In genomic region chr17:28049071-28049470, GRCh38 we compare ENCODE assay signal across 25 cellular contexts. TPM values are rescaled to one million over a fixed set of nuclear protein-coding genes. Genes with fewer than 3 reads are reported as not detected.
DNase-seq lines count a peak whose midpoint lies in the region; ATAC-seq, FAIRE-seq and TF ChIP-seq lines count a peak whose summit lies in the region.
"Had no signal": no experiment of that assay in that cellular context is flagged by ENCODE, and none has a peak within 500 bp of the region (broad histone marks: within the 10 kb centered on the region; RNA-seq: fewer than 3 reads in every experiment).

No MANE protein-coding gene starts in this region.

- no peak for TF ChIP-seq EP300 in GM12878 (IDR thresholded peaks at IDR 0.05; ENCODE audit: borderline replicate concordance in 1 of 2, control insufficient read depth in 1 of 2, low read depth in 2 of 2, low read length in 2 of 2)

- ATAC-seq in GM23338, result no peak
- no peak; the same call in 1 of the 3 replicates for ATAC-seq in GM12878
- ATAC-seq: HCT116, Panc1 had no signal

- peak overlapping the region in 5 of 11 experiments; percentile 47 to 76 (median 61); a peak in 5 of 22 replicates for H3K27ac ChIP-seq in BLaER1 treated with 17β-estradiol and CSF1 and Interleukin-3, amounts not matched to agents 10 nM and 100 nM
- H3K27ac ChIP-seq in GM23338 (ENCODE audit: low read depth), result no peak overlapping the region
- no peak overlapping the region for H3K27ac ChIP-seq in GM12878 (ENCODE audit: control insufficient read depth, insufficient read depth)
- H3K27ac ChIP-seq in CD4-positive, alpha-beta memory T cell (ENCODE audit: low read depth, low read length), result no peak overlapping the region

- RAD21 ChIA-PET in GM12878 (lab: Charles Lee; ENCODE audit: unreplicated experiment), result no interaction called here

- H3K4me2 ChIP-seq in BLaER1 treated with 17β-estradiol and CSF1 and Interleukin-3, amounts not matched to agents 10 nM and 100 nM, result peak overlapping the region in 6 of 11 experiments; percentile 24 to 92 (median 86); a peak in 11 of 22 replicates
- H3K4me2 ChIP-seq in GM23338 (no peak overlapping the region), GM12878 (ENCODE audit: control insufficient read depth, insufficient read depth) (no peak overlapping the region)

- H3K27ac Mint-ChIP-seq in activated naive CD4-positive, alpha-beta T cell treated with anti-CD3 and anti-CD28 coated beads, Interleukin-2, amount 50 U/mL, for 24 hours, result no peak overlapping the region
- 0 out of 2 replicates have a peak overlapping the region, but pooled peaks have one; percentile 37 for H3K27ac Mint-ChIP-seq in GM23338
- no peak overlapping the region for H3K27ac Mint-ChIP-seq in CD4-positive, alpha-beta memory T cell
- H3K27ac Mint-ChIP-seq: CD8-positive, alpha-beta memory T cell had no signal

- no peaks in the 10 kb centered on the region for H3K27me3 Mint-ChIP-seq in activated naive CD4-positive, alpha-beta T cell treated with anti-CD3 and anti-CD28 coated beads, Interleukin-2, amount 50 U/mL, for 24 hours
- H3K27me3 Mint-ChIP-seq in GM23338 (ENCODE audit: insufficient read depth, low read depth, poor library complexity), result no peaks in the 10 kb centered on the region
- no peaks in the 10 kb centered on the region for H3K27me3 Mint-ChIP-seq in CD4-positive, alpha-beta memory T cell
- H3K27me3 Mint-ChIP-seq: CD8-positive, alpha-beta memory T cell had no signal

- in situ Hi-C loops in GM12878 (cut with MboI), result loop anchor here (10.0 kb wide), 1 partner anchor 504 kb away; no protein-coding TSS in a partner anchor
- in situ Hi-C loops in ACHN (cut with HindIII; ENCODE audit: low pct_ligation_motif_present, low pct_unique_long_range_greater_than_20kb, low sequenced_read_pairs), result no loop called here

- TF ChIP-seq CTCF in GM23338 (conservative IDR thresholded peaks at IDR 0.05; ENCODE audit: low read depth in 2 of 2), result no peak
- no peak for TF ChIP-seq CTCF in GM12878 (IDR thresholded peaks at IDR 0.05 in 2 of 3, conservative IDR thresholded peaks at IDR 0.05 in 1 of 3; ENCODE audit: control insufficient read depth in 2 of 3, extremely low read depth in 1 of 3, insufficient read depth in 1 of 3, low read depth in 3 of 3, low read length in 3 of 3)

- H3K36me3 ChIP-seq in BLaER1 treated with 17β-estradiol and CSF1 and Interleukin-3, amounts not matched to agents 10 nM and 100 nM, result peaks cover 0 to 19% (median 4%) of the 10 kb centered on the region in 11 experiments; a peak in 3 of 22 replicates
- H3K36me3 ChIP-seq in GM23338 (ENCODE audit: insufficient read depth) (no peaks in the 10 kb centered on the region), GM12878 (ENCODE audit: control insufficient read depth in 2 of 2, insufficient read depth in 2 of 2, low read length in 1 of 2) (no peaks in the 10 kb centered on the region)
- no peaks in the 10 kb centered on the region for H3K36me3 ChIP-seq in CD4-positive, alpha-beta memory T cell (ENCODE audit: insufficient read depth, low read length)

- peaks cover 82% of the 10 kb centered on the region for H3K4me1 Mint-ChIP-seq in activated naive CD4-positive, alpha-beta T cell treated with anti-CD3 and anti-CD28 coated beads, Interleukin-2, amount 50 U/mL, for 24 hours
- peaks cover 86% of the 10 kb centered on the region for H3K4me1 Mint-ChIP-seq in GM23338
- peaks cover 45 to 72% (median 55%) of the 10 kb centered on the region in 4 donors for H3K4me1 Mint-ChIP-seq in CD4-positive, alpha-beta memory T cell

- no peak for DNase-seq in activated naive CD4-positive, alpha-beta T cell (lab: John Stamatoyannopoulos, UW)
- DNase-seq in GM23338 (ENCODE audit: low spot score) (no peak), GM12878 (ENCODE audit: low read depth, low spot score) (no peak), ACHN (no peak), SKM-1 (lab: John Stamatoyannopoulos, UW; ENCODE audit: unreplicated experiment) (no peak)
- DNase-seq in CD4-positive, alpha-beta memory T cell, result no peak
- DNase-seq: C1 segment of cervical spinal cord; Calu3; CD8-positive, alpha-beta memory T cell; DMS153; KBM-7; MV-4-11; NCI-H1105 treated with DMSO at 0.1 percent for 48 hours; NCI-H2029 treated with DMSO at 0.1 percent for 48 hours; NCI-H2171; NCI-H345; NCI-H524; NCI-H774 had no signal

- CTCF ChIA-PET in GM12878 (lab: Yijun Ruan, JAX), result interaction anchor here (0.5 to 1.4 kb wide), 4 partner anchors 24 to 203 kb away, joined by 3 to 4 read pairs (median 3); no protein-coding TSS in a partner anchor
- CTCF ChIA-PET in CD4-positive, alpha-beta memory T cell (lab: Charles Lee; ENCODE audit: partially characterized antibody), result no interaction called here

- BruUV-seq in GM12878 (replicated peaks; lab: Mats Ljungman, UMichigan), result no TSS peak

- no peaks in the 10 kb centered on the region for H3F3A ChIP-seq in GM23338 (replicated peaks; ENCODE audit: low read depth)

- H3K79me2 ChIP-seq in GM23338 (replicated peaks; ENCODE audit: insufficient read depth) (peaks cover 100% of the 10 kb centered on the region), GM12878 (ENCODE audit: control insufficient read depth, insufficient read depth, low read length) (peaks cover 56% of the 10 kb centered on the region)

- peak overlapping the region; percentile 20 for H3K4me3 Mint-ChIP-seq in activated naive CD4-positive, alpha-beta T cell treated with anti-CD3 and anti-CD28 coated beads, Interleukin-2, amount 50 U/mL, for 24 hours
- no peak overlapping the region for H3K4me3 Mint-ChIP-seq in GM23338
- H3K4me3 Mint-ChIP-seq in CD4-positive, alpha-beta memory T cell, result no peak overlapping the region
- H3K4me3 Mint-ChIP-seq: CD8-positive, alpha-beta memory T cell had no signal

- H3K4me1 ChIP-seq in BLaER1 treated with 17β-estradiol and CSF1 and Interleukin-3, amounts not matched to agents 10 nM and 100 nM, result peaks cover 43 to 74% (median 64%) of the 10 kb centered on the region in 10 experiments
- H3K4me1 ChIP-seq in GM23338 (ENCODE audit: insufficient read depth) (peaks cover 93% of the 10 kb centered on the region), GM12878 (ENCODE audit: control insufficient read depth, insufficient read depth, low read length) (peaks cover 29% of the 10 kb centered on the region)
- H3K4me1 ChIP-seq in CD4-positive, alpha-beta memory T cell (ENCODE audit: insufficient read depth, low read length), result peaks cover 52% of the 10 kb centered on the region

- FAIRE-seq in GM12878 (lab: Jason Lieb, UNC), result no peak
- FAIRE-seq: G401.6, GM19239, H1 had no signal

- peaks cover 0 to 95% (median 37%) of the 10 kb centered on the region in 11 experiments; a peak in 12 of 22 replicates for H4K20me1 ChIP-seq in BLaER1 treated with 17β-estradiol and CSF1 and Interleukin-3, amounts not matched to agents 10 nM and 100 nM
- peaks cover 26% of the 10 kb centered on the region; the same call in 1 of the 2 replicates for H4K20me1 ChIP-seq in GM23338 (replicated peaks; ENCODE audit: insufficient read depth)
- H4K20me1 ChIP-seq in GM12878 (ENCODE audit: control insufficient read depth, insufficient read depth), result no peaks in the 10 kb centered on the region

- no peak overlapping the region for H2AFZ ChIP-seq in GM23338
- no peak overlapping the region for H2AFZ ChIP-seq in GM12878 (ENCODE audit: control insufficient read depth, low read depth, low read length)

- intact Hi-C loops in GM12878 (cut with micrococcal nuclease; ENCODE audit: unreplicated experiment), result loop anchor here (5.0 kb wide), 1 partner anchor 68 kb away; no protein-coding TSS in a partner anchor
- intact Hi-C loops in CD4-positive, alpha-beta memory T cell (cut with micrococcal nuclease), result no loop called here

- no peak overlapping the region for H3K9ac ChIP-seq in BLaER1 treated with 17β-estradiol and CSF1 and Interleukin-3, amounts not matched to agents 10 nM and 100 nM
- no peak overlapping the region for H3K9ac ChIP-seq in GM12878 (ENCODE audit: control insufficient read depth, insufficient read depth, low read length)

- 100% methylated on average over 1 of the region's 1 CpG for WGBS in GM12878 (ENCODE audit: insufficient coverage, insufficient replicate concordance, low lambda C conversion rate, missing lambda C conversion rate)

- no peaks in the 10 kb centered on the region for H3K9me2 ChIP-seq in GM23338 (ENCODE audit: insufficient read depth)

- no peaks in the 10 kb centered on the region for H3K27me3 ChIP-seq in BLaER1 treated with 17β-estradiol and CSF1 and Interleukin-3, amounts not matched to agents 10 nM and 100 nM
- no peaks in the 10 kb centered on the region for H3K27me3 ChIP-seq in GM23338 (ENCODE audit: insufficient read depth)
- H3K27me3 ChIP-seq in GM12878 (replicated peaks in 1 of 2; ENCODE audit: control insufficient read depth in 2 of 2, insufficient read depth in 2 of 2, low read length in 1 of 2), result no peaks in the 10 kb centered on the region
- no peaks in the 10 kb centered on the region for H3K27me3 ChIP-seq in CD4-positive, alpha-beta memory T cell (ENCODE audit: insufficient read depth, low read length)

- no peak for TF ChIP-seq RAD21 in GM12878 (IDR thresholded peaks at IDR 0.05; ENCODE audit: insufficient read depth, low read depth, low read length)

- POLR2A ChIA-PET in GM12878 (lab: Charles Lee), result interaction anchor here (1.5 kb wide), 1 partner anchor 9 kb away, joined by 6 read pairs; no protein-coding TSS in a partner anchor
- POLR2A ChIA-PET in CD4-positive, alpha-beta memory T cell (lab: Charles Lee; ENCODE audit: partially characterized antibody), result no interaction called here

- SMC1A ChIA-PET in GM12878 (lab: Charles Lee; ENCODE audit: uncharacterized antibody, unreplicated experiment), result interaction anchor here (1.1 to 10.0 kb wide), 5 partner anchors 10 to 57 kb away, joined by 3 to 72 read pairs (median 4); no protein-coding TSS in a partner anchor

- no peaks in the 10 kb centered on the region for H3K9me3 ChIP-seq in BLaER1 treated with 17β-estradiol and CSF1 and Interleukin-3, amounts not matched to agents 10 nM and 100 nM (replicated peaks in 1 of 11)
- no peaks in the 10 kb centered on the region for H3K9me3 ChIP-seq in GM12878 (replicated peaks; ENCODE audit: control insufficient read depth, insufficient read depth, low read length)
- H3K9me3 ChIP-seq in CD4-positive, alpha-beta memory T cell (ENCODE audit: control insufficient read depth in 1 of 2, low read length in 2 of 2), result no peaks in the 10 kb centered on the region

- peaks cover 9% of the 10 kb centered on the region for H3K36me3 Mint-ChIP-seq in activated naive CD4-positive, alpha-beta T cell treated with anti-CD3 and anti-CD28 coated beads, Interleukin-2, amount 50 U/mL, for 24 hours
- H3K36me3 Mint-ChIP-seq in GM23338 (ENCODE audit: low read depth), result peaks cover 4% of the 10 kb centered on the region; the same call in 2 of the 3 replicates
- H3K36me3 Mint-ChIP-seq in CD4-positive, alpha-beta memory T cell, result peaks cover 3% of the 10 kb centered on the region in 2 donors

- no peaks in the 10 kb centered on the region for H3K9me3 Mint-ChIP-seq in activated naive CD4-positive, alpha-beta T cell treated with anti-CD3 and anti-CD28 coated beads, Interleukin-2, amount 50 U/mL, for 24 hours
- H3K9me3 Mint-ChIP-seq in GM23338, result no peaks in the 10 kb centered on the region
- H3K9me3 Mint-ChIP-seq in CD4-positive, alpha-beta memory T cell, result no peaks in the 10 kb centered on the region
- H3K9me3 Mint-ChIP-seq: CD8-positive, alpha-beta memory T cell had no signal

- no peak overlapping the region for H3K4me3 ChIP-seq in BLaER1 treated with 17β-estradiol and CSF1 and Interleukin-3, amounts not matched to agents 10 nM and 100 nM
- no peak overlapping the region for H3K4me3 ChIP-seq in GM23338
- no peak overlapping the region for H3K4me3 ChIP-seq in GM12878
- H3K4me3 ChIP-seq in CD4-positive, alpha-beta memory T cell (ENCODE audit: low read length in 2 of 2), result no peak overlapping the region

- no peak for TF ChIP-seq POLR2A in GM12878 (IDR thresholded peaks at IDR 0.05; ENCODE audit: low read depth, low read length)

RNA-seq across cellular contexts. Expression of gene NLK, which starts 6.6 kb away (rescaled TPM):
- 67.7 and 78.5 TPM in 2 replicates for total RNA-seq in GM23338 (2014; rRNA removed; shearing (Covaris generic))
- polyA plus RNA-seq in GM23338 (2016; fragmentation: Nextera tagmentation; extraction: Ambion mirVana) (31.9 and 34.7 TPM in 2 replicates), GM12878 (2011; rRNA removed) (22.9 and 24.8 TPM in 2 replicates), GM12878 (2014; fragmentation: Illumina TruSeq; extraction: Trizol) (15.5 and 24.8 TPM in 2 replicates), GM12878 (2014; fragmentation: Nextera tagmentation; extraction: Ambion mirVana) (1 to 10 TPM; 5.0 to 6.0 TPM), GM12878 (2014; rRNA removed) (14.5 and 15.7 TPM in 2 replicates), GM12878 (2016; fragmentation: Nextera tagmentation; extraction: Ambion mirVana) (1 to 10 TPM; 5.7 to 7.0 TPM)
- total RNA-seq in GM12878 (2013; cell fraction: nucleolus; rRNA removed), result 77.0 and 80.2 TPM in 2 replicates
- total RNA-seq in GM12878 (2014; rRNA removed) (17.8 and 19.3 TPM in 2 replicates), GM12878 (2014; rRNA removed; fragmentation: Illumina TruSeq; extraction: Trizol) (16.1 and 17.5 TPM in 2 replicates), GM12878 (2021) (15.9 and 16.0 TPM in 2 replicates)
- polyA plus RNA-seq in GM12878 (2011; ENCODE audit: low read depth), result 6.9 TPM
- polyA plus RNA-seq in GM12878 (2011; cell fraction: cytosol; rRNA removed), result 12.5 and 14.8 TPM in 2 replicates
- polyA plus RNA-seq in GM12878 (2011; cell fraction: nucleus; rRNA removed), result 30.6 and 31.9 TPM in 2 replicates
- 9.7 and 11.2 TPM in 2 replicates for polyA plus RNA-seq in GM12878 (2012)
- 28.1 and 50.4 TPM in 2 replicates for polyA minus RNA-seq in GM12878 (2011; rRNA and poly(A)+ RNA removed)
- polyA minus RNA-seq in GM12878 (2011; cell fraction: cytosol; rRNA and poly(A)+ RNA removed), result 7.1 and 12.8 TPM in 2 replicates
- 49.1 and 77.6 TPM in 2 replicates for polyA minus RNA-seq in GM12878 (2011; cell fraction: nucleus; rRNA and poly(A)+ RNA removed)
- 10 to 100 TPM; 13.8 to 14.0 TPM for total RNA-seq in CD4-positive, alpha-beta memory T cell
- 1 to 10 TPM; 1.2 to 1.8 TPM for polyA plus RNA-seq in CD4-positive, alpha-beta memory T cell

Comparison
In these comparisons a context has a peak if more than half of its experiments do, and no peak if none do; other contexts are left out.
1. H3K4me2 ChIP-seq: peak in BLaER1 treated with 17β-estradiol and CSF1 and Interleukin-3, amounts not matched to agents 10 nM and 100 nM (6 of 11); none in GM23338 (single experiment) and GM12878 (single experiment).